1 cellular context compared by ENCODE assay signal in the genomic region with DNA sequence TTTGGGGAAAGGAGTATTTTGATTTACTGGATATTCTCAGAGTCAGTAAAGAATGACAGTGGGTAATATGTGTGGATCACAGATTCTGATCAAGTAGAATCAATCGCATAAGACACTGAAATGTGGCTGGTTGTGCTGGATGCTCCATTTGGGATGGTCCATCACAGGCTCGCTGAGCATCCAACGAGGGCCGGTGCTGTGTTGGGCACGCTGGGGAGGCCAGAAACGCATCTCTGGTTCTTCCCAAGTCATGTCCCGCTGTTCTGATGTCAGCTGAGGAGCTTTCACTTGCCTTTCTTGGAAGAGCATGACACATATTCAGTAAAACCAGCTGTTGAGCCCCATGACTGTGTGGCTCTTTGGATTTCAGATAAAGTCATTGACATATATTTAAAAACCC.
TF ChIP-seq lines count a peak whose summit lies in the region.

No MANE protein-coding gene starts in this region.

TF ChIP-seq in HepG2, 621 proteins besides CTCF, POLR2A, EP300 and RAD21 (continued from another document):
- TF ChIP-seq, protein P1, sequence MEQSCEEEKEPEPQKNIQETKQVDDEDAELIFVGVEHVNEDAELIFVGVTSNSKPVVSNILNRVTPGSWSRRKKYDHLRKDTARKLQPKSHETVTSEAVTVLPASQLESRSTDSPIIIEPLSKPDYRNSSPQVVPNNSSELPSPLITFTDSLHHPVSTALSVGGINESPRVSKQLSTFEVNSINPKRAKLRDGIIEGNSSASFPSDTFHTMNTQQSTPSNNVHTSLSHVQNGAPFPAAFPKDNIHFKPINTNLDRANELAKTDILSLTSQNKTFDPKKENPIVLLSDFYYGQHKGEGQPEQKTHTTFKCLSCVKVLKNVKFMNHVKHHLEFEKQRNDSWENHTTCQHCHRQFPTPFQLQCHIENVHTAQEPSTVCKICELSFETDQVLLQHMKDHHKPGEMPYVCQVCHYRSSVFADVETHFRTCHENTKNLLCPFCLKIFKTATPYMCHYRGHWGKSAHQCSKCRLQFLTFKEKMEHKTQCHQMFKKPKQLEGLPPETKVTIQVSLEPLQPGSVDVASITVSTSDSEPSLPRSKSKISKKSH (CRISPR knock-in tag; IDR thresholded peaks at IDR 0.05; ENCODE audit: borderline replicate concordance): no peak
- TF ChIP-seq ZNF720 (CRISPR knock-in tag; IDR thresholded peaks at IDR 0.05): no peak
- TF ChIP-seq ZNF234 (CRISPR knock-in tag; conservative IDR thresholded peaks at IDR 0.05): no peak
- no peak for TF ChIP-seq ZNF83 (CRISPR knock-in tag; IDR thresholded peaks at IDR 0.05; ENCODE audit: borderline replicate concordance)
- TF ChIP-seq ZFP91 (CRISPR knock-in tag; IDR thresholded peaks at IDR 0.05; ENCODE audit: borderline replicate concordance): no peak
- TF ChIP-seq ARID2 (CRISPR knock-in tag; IDR thresholded peaks at IDR 0.05; ENCODE audit: borderline replicate concordance): no peak
- no peak for TF ChIP-seq ZNF768 (CRISPR knock-in tag; IDR thresholded peaks at IDR 0.05)
- TF ChIP-seq NR2F2 (IDR thresholded peaks at IDR 0.05; ENCODE audit: borderline replicate concordance, low read depth): no peak
